In genomic region chr20:9660236-9660868, GRCh38 we compare ENCODE assay signal across 1 cellular context.
TF ChIP-seq lines count a peak whose summit lies in the region.

No MANE protein-coding gene starts in this region.

TF ChIP-seq in endothelial cell of umbilical vein, 7 proteins besides CTCF, POLR2A, EP300 and RAD21:
- TF ChIP-seq FOS (IDR thresholded peaks at IDR 0.05; ENCODE audit: borderline replicate concordance, insufficient read depth, low read length): no peak
- no peak for TF ChIP-seq POLR2AphosphoS5 (IDR thresholded peaks at IDR 0.05; ENCODE audit: insufficient read depth, low read depth, low read length)
- no peak for TF ChIP-seq EZH2 (IDR thresholded peaks at IDR 0.05; ENCODE audit: borderline replicate concordance, low read depth, low read length, severe bottlenecking)
- no peak for TF ChIP-seq GATA2 (IDR thresholded peaks at IDR 0.05; ENCODE audit: insufficient read depth, insufficient read length, low read depth, low read length)
- no peak for TF ChIP-seq MAX (IDR thresholded peaks at IDR 0.05; ENCODE audit: insufficient read depth, insufficient read length)
- no peak for TF ChIP-seq JUN (IDR thresholded peaks at IDR 0.05; ENCODE audit: borderline replicate concordance, insufficient read depth, insufficient read length, low read depth)
- no peak for TF ChIP-seq MYC (IDR thresholded peaks at IDR 0.05; ENCODE audit: low read depth, low read length)
